ENCODE assay signal across 7 cellular contexts in the genomic region with DNA sequence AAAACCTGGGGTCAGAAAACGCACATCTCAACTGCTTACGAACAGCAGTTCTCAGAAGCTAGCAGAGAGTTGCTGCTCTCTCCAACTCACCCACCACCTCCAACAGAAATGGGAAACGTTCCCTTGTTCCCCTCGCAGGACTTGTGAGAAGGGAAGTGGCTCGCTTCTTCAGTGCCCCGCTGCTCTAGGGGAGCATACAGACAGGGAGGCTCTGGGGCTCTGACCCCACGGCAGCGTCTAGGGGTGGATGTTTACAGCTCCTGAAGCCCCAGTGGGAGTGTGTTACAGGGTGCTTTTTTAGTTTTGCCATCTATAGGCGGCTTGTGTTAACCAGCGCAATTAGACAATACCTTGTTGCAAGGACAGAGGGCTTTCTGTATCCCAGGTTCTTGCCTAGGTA.
"Had no signal": no experiment of that assay in that cellular context is flagged by ENCODE, and none has a peak within 500 bp of the region (broad histone marks: within the 10 kb centered on the region; RNA-seq: fewer than 3 reads in every experiment).

No MANE protein-coding gene starts in this region.

- DNase-seq: GOT3, H7, HFFc6, KBM-7 had no signal

- H3K36me3 ChIP-seq: HAP-1 had no signal

- H3K4me3 Mint-ChIP-seq: HFFc6, IgD-negative memory B cell had no signal

- H3K4me1 ChIP-seq: HAP-1 had no signal

- ATAC-seq: HCT116 had no signal

- H3K27ac Mint-ChIP-seq: HFFc6, IgD-negative memory B cell had no signal

- H3K4me1 Mint-ChIP-seq: IgD-negative memory B cell had no signal

- H3K4me3 ChIP-seq: HAP-1 had no signal

- H3K9me3 ChIP-seq: HAP-1 had no signal

- H3K9me3 Mint-ChIP-seq: HFFc6, IgD-negative memory B cell had no signal

- H3K27me3 Mint-ChIP-seq: IgD-negative memory B cell had no signal

- H3K36me3 Mint-ChIP-seq: IgD-negative memory B cell had no signal
